7 cellular contexts compared by ENCODE assay signal in the genomic region with DNA sequence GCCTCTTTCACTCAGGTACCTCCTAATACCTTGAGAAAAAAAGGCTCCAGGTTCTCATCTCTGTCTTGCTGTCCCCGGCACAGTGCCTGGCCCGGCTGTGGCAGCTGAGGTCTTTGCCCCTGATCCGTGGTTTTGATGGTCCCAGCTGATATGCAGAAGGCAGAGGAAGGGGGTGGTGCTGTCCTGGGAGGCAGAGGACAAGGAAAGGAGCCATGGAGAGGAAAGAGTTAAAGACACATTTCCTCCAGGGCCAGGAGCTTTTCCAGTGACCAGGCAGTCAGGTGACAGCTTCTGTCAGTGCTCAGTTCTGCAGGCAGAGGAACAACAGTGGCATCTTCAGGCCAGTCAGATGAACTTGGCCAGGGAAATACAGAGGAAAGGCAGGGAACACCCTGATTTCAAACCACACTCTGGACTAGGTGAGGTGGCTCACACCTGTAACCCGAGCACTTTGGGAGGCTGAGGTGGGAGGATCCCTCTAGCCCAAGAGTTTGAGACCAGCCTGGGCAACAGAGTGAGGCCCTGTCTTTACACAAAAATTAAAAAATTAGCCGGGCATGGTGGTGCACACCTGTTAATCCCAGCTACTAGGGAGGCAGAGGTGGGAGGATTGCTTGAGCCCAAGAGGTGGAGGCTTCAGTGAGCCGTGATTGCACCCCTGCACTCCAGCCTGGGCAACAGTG. TPM values are rescaled to one million over a fixed set of nuclear protein-coding genes. Genes with fewer than 3 reads are reported as not detected.
DNase-seq lines count a peak whose midpoint lies in the region; ATAC-seq lines count a peak whose summit lies in the region.

No MANE protein-coding gene starts in this region.

- no peaks in the 10 kb centered on the region for H3K27me3 Mint-ChIP-seq in activated CD4-positive, alpha-beta memory T cell treated with anti-CD3 and anti-CD28 coated beads, Interleukin-2, amount 10 ng/mL, durations not matched to agents 7 days and 5 days

- CTCF ChIA-PET in activated CD4-positive, alpha-beta memory T cell treated with anti-CD3 and anti-CD28 coated beads, Interleukin-2, amount 10 ng/mL, durations not matched to agents 7 days and 5 days (lab: Charles Lee): interaction anchor here (0.8 to 4.0 kb wide), 8 partner anchors 51 to 633 kb away, joined by 3 to 56 read pairs (median 4); no protein-coding TSS in a partner anchor

- no peak for ATAC-seq in HG03196 (IDR thresholded peaks at IDR 0.05; ENCODE audit: unreplicated experiment)

- H3K4me1 Mint-ChIP-seq in activated CD4-positive, alpha-beta memory T cell treated with anti-CD3 and anti-CD28 coated beads, Interleukin-2, amount 10 ng/mL, durations not matched to agents 7 days and 5 days: peaks cover 23% of the 10 kb centered on the region

- DNase-seq in GM03348 (ENCODE audit: low spot score): peak; percentile 57
- DNase-seq in NAMALWA (ENCODE audit: low spot score): peak; percentile 13
- DNase-seq in UCSD-AML1 (lab: John Stamatoyannopoulos, UW; ENCODE audit: unreplicated experiment): peak; percentile 43
- DNase-seq in iPS-NIHi11 (ENCODE audit: low spot score): peak; percentile 60
- DNase-seq in inferior parietal cortex (ENCODE audit: extremely low spot score): no peak
- no peak for DNase-seq in activated CD4-positive, alpha-beta memory T cell treated with anti-CD3 and anti-CD28 coated beads, Interleukin-2, amount 10 ng/mL, durations not matched to agents 7 days and 5 days

- no peaks in the 10 kb centered on the region for H3K9me3 Mint-ChIP-seq in activated CD4-positive, alpha-beta memory T cell treated with anti-CD3 and anti-CD28 coated beads, Interleukin-2, amount 10 ng/mL, durations not matched to agents 7 days and 5 days

- H3K36me3 Mint-ChIP-seq in activated CD4-positive, alpha-beta memory T cell treated with anti-CD3 and anti-CD28 coated beads, Interleukin-2, amount 10 ng/mL, durations not matched to agents 7 days and 5 days (ENCODE audit: low read depth): no peaks in the 10 kb centered on the region

- H3K27ac Mint-ChIP-seq in activated CD4-positive, alpha-beta memory T cell treated with anti-CD3 and anti-CD28 coated beads, Interleukin-2, amount 10 ng/mL, durations not matched to agents 7 days and 5 days: no peak overlapping the region

- no peak overlapping the region for H3K4me3 Mint-ChIP-seq in activated CD4-positive, alpha-beta memory T cell treated with anti-CD3 and anti-CD28 coated beads, Interleukin-2, amount 10 ng/mL, durations not matched to agents 7 days and 5 days

- POLR2A ChIA-PET in activated CD4-positive, alpha-beta memory T cell treated with anti-CD3 and anti-CD28 coated beads, Interleukin-2, amount 10 ng/mL, durations not matched to agents 7 days and 5 days (lab: Charles Lee): interaction anchor here (0.5 kb wide), 1 partner anchor 471 kb away, joined by 3 read pairs; no protein-coding TSS in a partner anchor

RNA-seq across cellular contexts. Expression of a gene that starts 3.3 kb away (rescaled TPM):
- total RNA-seq in activated CD4-positive, alpha-beta memory T cell treated with anti-CD3 and anti-CD28 coated beads, Interleukin-2, amount 10 ng/mL, durations not matched to agents 7 days and 5 days: 10 to 100 TPM; 30.4 to 32.9 TPM

RNA-seq across cellular contexts. Expression of a gene that starts 24.7 kb away (rescaled TPM):
- total RNA-seq in activated CD4-positive, alpha-beta memory T cell treated with anti-CD3 and anti-CD28 coated beads, Interleukin-2, amount 10 ng/mL, durations not matched to agents 7 days and 5 days: under 1 TPM in 1 of 2 experiments, not detected in 1; 0.03 TPM

Comparison
In these comparisons a context has a peak if more than half of its experiments do, and no peak if none do; other contexts are left out.
1. DNase-seq: peak in GM03348 (single experiment), NAMALWA (single experiment), UCSD-AML1 (single experiment) and iPS-NIHi11 (single experiment); none in inferior parietal cortex (single experiment) and activated CD4-positive, alpha-beta memory T cell treated with anti-CD3 and anti-CD28 coated beads, Interleukin-2, amount 10 ng/mL, durations not matched to agents 7 days and 5 days (single experiment).